ENCODE assay signal across 1 cellular context in genomic region chr1:1232224-1232800, GRCh38.
TF ChIP-seq lines count a peak whose summit lies in the region.

Gene B3GALT6, plus strand, starts transcription at chr1:1232237. Its CDS starts 42 bp downstream, at chr1:1232279.

TF ChIP-seq in WTC11, 78 proteins besides CTCF, POLR2A, EP300 and RAD21 (continued from another document and continues in another):
- TF ChIP-seq SMAD4 (CRISPR knock-in tag; IDR thresholded peaks at IDR 0.05): peak; percentile 77; the same call in 1 of the 2 replicates
- TF ChIP-seq ZMAT4 (CRISPR knock-in tag; IDR thresholded peaks at IDR 0.05): no peak
- TF ChIP-seq E2F5 (CRISPR knock-in tag; IDR thresholded peaks at IDR 0.05): no peak
- peak; percentile 95; the same call in 1 of the 2 replicates for TF ChIP-seq TP53 (CRISPR knock-in tag; IDR thresholded peaks at IDR 0.05)
- TF ChIP-seq, protein P1, sequence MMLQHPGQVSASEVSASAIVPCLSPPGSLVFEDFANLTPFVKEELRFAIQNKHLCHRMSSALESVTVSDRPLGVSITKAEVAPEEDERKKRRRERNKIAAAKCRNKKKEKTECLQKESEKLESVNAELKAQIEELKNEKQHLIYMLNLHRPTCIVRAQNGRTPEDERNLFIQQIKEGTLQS (CRISPR knock-in tag; conservative IDR thresholded peaks at IDR 0.05): no peak
- no peak for TF ChIP-seq CDX4 (CRISPR knock-in tag; IDR thresholded peaks at IDR 0.05; ENCODE audit: borderline replicate concordance)
- no peak for TF ChIP-seq PRRX2 (CRISPR knock-in tag; IDR thresholded peaks at IDR 0.05)
- TF ChIP-seq AR (CRISPR knock-in tag; IDR thresholded peaks at IDR 0.05): no peak
- peak; percentile 83; the same call in 1 of the 2 replicates for TF ChIP-seq CREM (CRISPR knock-in tag; IDR thresholded peaks at IDR 0.05)
- TF ChIP-seq, protein P2, sequence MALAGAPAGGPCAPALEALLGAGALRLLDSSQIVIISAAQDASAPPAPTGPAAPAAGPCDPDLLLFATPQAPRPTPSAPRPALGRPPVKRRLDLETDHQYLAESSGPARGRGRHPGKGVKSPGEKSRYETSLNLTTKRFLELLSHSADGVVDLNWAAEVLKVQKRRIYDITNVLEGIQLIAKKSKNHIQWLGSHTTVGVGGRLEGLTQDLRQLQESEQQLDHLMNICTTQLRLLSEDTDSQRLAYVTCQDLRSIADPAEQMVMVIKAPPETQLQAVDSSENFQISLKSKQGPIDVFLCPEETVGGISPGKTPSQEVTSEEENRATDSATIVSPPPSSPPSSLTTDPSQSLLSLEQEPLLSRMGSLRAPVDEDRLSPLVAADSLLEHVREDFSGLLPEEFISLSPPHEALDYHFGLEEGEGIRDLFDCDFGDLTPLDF (CRISPR knock-in tag; IDR thresholded peaks at IDR 0.05): peak; percentile 68; the same call in 1 of the 2 replicates
- no peak for TF ChIP-seq GABPB1 (CRISPR knock-in tag; IDR thresholded peaks at IDR 0.05)
- TF ChIP-seq, protein P3, sequence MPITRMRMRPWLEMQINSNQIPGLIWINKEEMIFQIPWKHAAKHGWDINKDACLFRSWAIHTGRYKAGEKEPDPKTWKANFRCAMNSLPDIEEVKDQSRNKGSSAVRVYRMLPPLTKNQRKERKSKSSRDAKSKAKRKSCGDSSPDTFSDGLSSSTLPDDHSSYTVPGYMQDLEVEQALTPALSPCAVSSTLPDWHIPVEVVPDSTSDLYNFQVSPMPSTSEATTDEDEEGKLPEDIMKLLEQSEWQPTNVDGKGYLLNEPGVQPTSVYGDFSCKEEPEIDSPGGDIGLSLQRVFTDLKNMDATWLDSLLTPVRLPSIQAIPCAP (CRISPR knock-in tag; IDR thresholded peaks at IDR 0.05): peak; percentile 86; the same call in 1 of the 2 replicates
- TF ChIP-seq, protein P4, sequence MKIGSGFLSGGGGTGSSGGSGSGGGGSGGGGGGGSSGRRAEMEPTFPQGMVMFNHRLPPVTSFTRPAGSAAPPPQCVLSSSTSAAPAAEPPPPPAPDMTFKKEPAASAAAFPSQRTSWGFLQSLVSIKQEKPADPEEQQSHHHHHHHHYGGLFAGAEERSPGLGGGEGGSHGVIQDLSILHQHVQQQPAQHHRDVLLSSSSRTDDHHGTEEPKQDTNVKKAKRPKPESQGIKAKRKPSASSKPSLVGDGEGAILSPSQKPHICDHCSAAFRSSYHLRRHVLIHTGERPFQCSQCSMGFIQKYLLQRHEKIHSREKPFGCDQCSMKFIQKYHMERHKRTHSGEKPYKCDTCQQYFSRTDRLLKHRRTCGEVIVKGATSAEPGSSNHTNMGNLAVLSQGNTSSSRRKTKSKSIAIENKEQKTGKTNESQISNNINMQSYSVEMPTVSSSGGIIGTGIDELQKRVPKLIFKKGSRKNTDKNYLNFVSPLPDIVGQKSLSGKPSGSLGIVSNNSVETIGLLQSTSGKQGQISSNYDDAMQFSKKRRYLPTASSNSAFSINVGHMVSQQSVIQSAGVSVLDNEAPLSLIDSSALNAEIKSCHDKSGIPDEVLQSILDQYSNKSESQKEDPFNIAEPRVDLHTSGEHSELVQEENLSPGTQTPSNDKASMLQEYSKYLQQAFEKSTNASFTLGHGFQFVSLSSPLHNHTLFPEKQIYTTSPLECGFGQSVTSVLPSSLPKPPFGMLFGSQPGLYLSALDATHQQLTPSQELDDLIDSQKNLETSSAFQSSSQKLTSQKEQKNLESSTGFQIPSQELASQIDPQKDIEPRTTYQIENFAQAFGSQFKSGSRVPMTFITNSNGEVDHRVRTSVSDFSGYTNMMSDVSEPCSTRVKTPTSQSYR (CRISPR knock-in tag; IDR thresholded peaks at IDR 0.05): no peak
- no peak for TF ChIP-seq SOX15 (CRISPR knock-in tag; IDR thresholded peaks at IDR 0.05)
- no peak for TF ChIP-seq NR1H2 (CRISPR knock-in tag; IDR thresholded peaks at IDR 0.05)
- TF ChIP-seq SP1 (CRISPR knock-in tag; conservative IDR thresholded peaks at IDR 0.05): 0 out of 2 replicates have a peak, but pooled peaks have one; percentile 19
- TF ChIP-seq, protein P5, sequence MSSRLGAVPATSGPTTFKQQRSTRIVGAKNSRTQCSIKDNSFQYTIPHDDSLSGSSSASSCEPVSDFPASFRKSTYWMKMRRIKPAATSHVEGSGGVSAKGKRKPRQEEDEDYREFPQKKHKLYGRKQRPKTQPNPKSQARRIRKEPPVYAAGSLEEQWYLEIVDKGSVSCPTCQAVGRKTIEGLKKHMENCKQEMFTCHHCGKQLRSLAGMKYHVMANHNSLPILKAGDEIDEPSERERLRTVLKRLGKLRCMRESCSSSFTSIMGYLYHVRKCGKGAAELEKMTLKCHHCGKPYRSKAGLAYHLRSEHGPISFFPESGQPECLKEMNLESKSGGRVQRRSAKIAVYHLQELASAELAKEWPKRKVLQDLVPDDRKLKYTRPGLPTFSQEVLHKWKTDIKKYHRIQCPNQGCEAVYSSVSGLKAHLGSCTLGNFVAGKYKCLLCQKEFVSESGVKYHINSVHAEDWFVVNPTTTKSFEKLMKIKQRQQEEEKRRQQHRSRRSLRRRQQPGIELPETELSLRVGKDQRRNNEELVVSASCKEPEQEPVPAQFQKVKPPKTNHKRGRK (CRISPR knock-in tag; IDR thresholded peaks at IDR 0.05; ENCODE audit: borderline replicate concordance): no peak
- TF ChIP-seq NFE2L1 (CRISPR knock-in tag; IDR thresholded peaks at IDR 0.05): peak; percentile 87
- TF ChIP-seq USF1 (CRISPR knock-in tag; IDR thresholded peaks at IDR 0.05): 0 out of 2 replicates have a peak, but pooled peaks have one; percentile 42
- no peak for TF ChIP-seq ZSCAN18 (CRISPR knock-in tag; IDR thresholded peaks at IDR 0.05)
- TF ChIP-seq ZNF317 (CRISPR knock-in tag; IDR thresholded peaks at IDR 0.05; ENCODE audit: borderline replicate concordance, low read depth): 0 out of 2 replicates have a peak, but pooled peaks have one; percentile 9
- peak; percentile 98 for TF ChIP-seq TCF7 (CRISPR knock-in tag; IDR thresholded peaks at IDR 0.05; ENCODE audit: low read depth)
- TF ChIP-seq JAZF1 (CRISPR knock-in tag; IDR thresholded peaks at IDR 0.05): no peak
- TF ChIP-seq HMGXB4 (CRISPR knock-in tag; IDR thresholded peaks at IDR 0.05): no peak
- TF ChIP-seq ARID4B (CRISPR knock-in tag; IDR thresholded peaks at IDR 0.05; ENCODE audit: borderline replicate concordance): peak; percentile 93; the same call in 1 of the 2 replicates
- TF ChIP-seq ZNF232 (CRISPR knock-in tag; IDR thresholded peaks at IDR 0.05): no peak
- TF ChIP-seq ATF2 (CRISPR knock-in tag; IDR thresholded peaks at IDR 0.05; ENCODE audit: borderline replicate concordance, low read depth): 0 out of 2 replicates have a peak, but pooled peaks have one; percentile 33
